In genomic region chr7:130356121-130356759, GRCh38 we compare ENCODE assay signal across 8 cellular contexts. TPM values are rescaled to one million over a fixed set of nuclear protein-coding genes. Genes with fewer than 3 reads are reported as not detected.
DNase-seq lines count a peak whose midpoint lies in the region; ATAC-seq, FAIRE-seq and TF ChIP-seq lines count a peak whose summit lies in the region.

No MANE protein-coding gene starts in this region.

- peak overlapping the region; percentile 100 for H3K27ac Mint-ChIP-seq in astrocyte (ENCODE audit: unreplicated experiment)
- H3K27ac Mint-ChIP-seq in stimulated activated naive B cell treated with anti-CD40 and anti-IgM and Interleukin-4, amounts not matched to agents 10 μg/mL and 1 μg/mL and 100 μg/mL, for 72 hours = no peak overlapping the region

- peaks cover 14% of the 10 kb centered on the region for H3K9me3 ChIP-seq in astrocyte (ENCODE audit: insufficient read depth, low read depth, low read length)

- H3K9me3 Mint-ChIP-seq in astrocyte (ENCODE audit: unreplicated experiment) = peaks cover 17% of the 10 kb centered on the region
- H3K9me3 Mint-ChIP-seq in stimulated activated naive B cell treated with anti-CD40 and anti-IgM and Interleukin-4, amounts not matched to agents 10 μg/mL and 1 μg/mL and 100 μg/mL, for 72 hours = peaks cover 9 to 18% of the 10 kb centered on the region in 2 donors

- POLR2A ChIA-PET in HEK293T (lab: Yijun Ruan, JAX) = interaction anchor here (0.7 to 1.1 kb wide), 2 partner anchors 83 to 151 kb away, joined by 3 read pairs; partner anchors contain the start of gene TMEM209

- H3K4me2 ChIP-seq in astrocyte (ENCODE audit: low read length) = peak overlapping the region; percentile 76

- H3K36me3 ChIP-seq in astrocyte (ENCODE audit: insufficient read depth, low read length) = no peaks in the 10 kb centered on the region

- peak overlapping the region; percentile 98 for H3K27ac ChIP-seq in astrocyte (ENCODE audit: low read depth, low read length)

- H3K79me2 ChIP-seq in astrocyte (ENCODE audit: insufficient read depth, low read length) = no peaks in the 10 kb centered on the region

- no peak overlapping the region for H3K4me3 Mint-ChIP-seq in astrocyte (ENCODE audit: unreplicated experiment)
- H3K4me3 Mint-ChIP-seq in stimulated activated naive B cell treated with anti-CD40 and anti-IgM and Interleukin-4, amounts not matched to agents 10 μg/mL and 1 μg/mL and 100 μg/mL, for 72 hours = no peak overlapping the region

- H3K36me3 Mint-ChIP-seq in astrocyte (ENCODE audit: low read depth, unreplicated experiment) = no peaks in the 10 kb centered on the region
- H3K36me3 Mint-ChIP-seq in stimulated activated naive B cell treated with anti-CD40 and anti-IgM and Interleukin-4, amounts not matched to agents 10 μg/mL and 1 μg/mL and 100 μg/mL, for 72 hours = no peaks in the 10 kb centered on the region

- H3K9ac ChIP-seq in astrocyte (ENCODE audit: low read length) = peak overlapping the region; percentile 79

- FAIRE-seq in astrocyte (lab: Jason Lieb, UNC) = peak; percentile 99

- no peak overlapping the region for H2AFZ ChIP-seq in astrocyte (ENCODE audit: low read depth, low read length)

- no peak for ATAC-seq in stimulated activated naive B cell treated with anti-CD40 and anti-IgM and Interleukin-4, amounts not matched to agents 10 μg/mL and 1 μg/mL and 100 μg/mL, for 72 hours (replicated peaks)
- ATAC-seq in HG02642 (IDR thresholded peaks at IDR 0.05; ENCODE audit: poor library complexity, unreplicated experiment) = no peak

- H3K4me1 Mint-ChIP-seq in astrocyte (ENCODE audit: low read depth, unreplicated experiment) = peaks cover 51% of the 10 kb centered on the region
- no peaks in the 10 kb centered on the region for H3K4me1 Mint-ChIP-seq in stimulated activated naive B cell treated with anti-CD40 and anti-IgM and Interleukin-4, amounts not matched to agents 10 μg/mL and 1 μg/mL and 100 μg/mL, for 72 hours

- TF ChIP-seq CTCF in astrocyte (IDR thresholded peaks at IDR 0.05; ENCODE audit: insufficient read depth, low read depth, low read length) = no peak

- H3K4me3 ChIP-seq in astrocyte (ENCODE audit: insufficient read depth, low read depth, low read length) = peak overlapping the region; percentile 9

- H3K27me3 ChIP-seq in astrocyte (ENCODE audit: insufficient read depth, low read length) = no peaks in the 10 kb centered on the region

- H4K20me1 ChIP-seq in astrocyte (ENCODE audit: insufficient read depth, low read length) = no peaks in the 10 kb centered on the region

- no peaks in the 10 kb centered on the region for H3K27me3 Mint-ChIP-seq in astrocyte (ENCODE audit: low read depth, unreplicated experiment)
- peaks cover 5 to 12% of the 10 kb centered on the region in 2 donors for H3K27me3 Mint-ChIP-seq in stimulated activated naive B cell treated with anti-CD40 and anti-IgM and Interleukin-4, amounts not matched to agents 10 μg/mL and 1 μg/mL and 100 μg/mL, for 72 hours

- DNase-seq in HEK293T (ENCODE audit: extremely low spot score) (no peak), astrocyte (ENCODE audit: low read depth) (peak; percentile 99), iPS-NIHi11 (ENCODE audit: low spot score) (peak; percentile 77), Ammon's horn (ENCODE audit: low spot score) (no peak), NCI-H1930 (lab: John Stamatoyannopoulos, UW) (no peak)
- peak; percentile 7 for DNase-seq in stimulated activated CD8-positive, alpha-beta memory T cell treated with anti-CD3 and anti-CD28 coated beads, Interleukin-4, amount 100 ng/mL, for 48 hours
- DNase-seq in stimulated activated naive B cell treated with anti-CD40 and anti-IgM and Interleukin-4, amounts not matched to agents 10 μg/mL and 1 μg/mL and 100 μg/mL, for 72 hours = no peak

- CTCF ChIA-PET in HEK293T (lab: Yijun Ruan, JAX) = no interaction called here

- peaks cover 40% of the 10 kb centered on the region for H3K4me1 ChIP-seq in astrocyte (ENCODE audit: insufficient read depth, low read length)

TF ChIP-seq in HEK293T, 16 proteins besides CTCF, POLR2A, EP300 and RAD21:
- TF ChIP-seq PKNOX1 (IDR thresholded peaks at IDR 0.05) = peak; percentile 86
- TF ChIP-seq NFRKB (IDR thresholded peaks at IDR 0.05) = no peak

RNA-seq across cellular contexts. Expression of gene CPA5, which starts 11.6 kb away (rescaled TPM):
- total RNA-seq in astrocyte = not detected in 2 replicates

RNA-seq across cellular contexts. Expression of gene CPA1, which starts 24.1 kb away (rescaled TPM):
- not detected in 2 replicates for total RNA-seq in astrocyte

Comparison
In these comparisons a context has a peak if more than half of its experiments do, and no peak if none do; other contexts are left out.
1. DNase-seq: peak in astrocyte (single experiment), iPS-NIHi11 (single experiment) and stimulated activated CD8-positive, alpha-beta memory T cell treated with anti-CD3 and anti-CD28 coated beads, Interleukin-4, amount 100 ng/mL, for 48 hours (single experiment); none in HEK293T (single experiment), stimulated activated naive B cell treated with anti-CD40 and anti-IgM and Interleukin-4, amounts not matched to agents 10 μg/mL and 1 μg/mL and 100 μg/mL, for 72 hours (single experiment), Ammon's horn (single experiment) and NCI-H1930 (0 of 2).